ENCODE assay signal across 1 cellular context in the genomic region with DNA sequence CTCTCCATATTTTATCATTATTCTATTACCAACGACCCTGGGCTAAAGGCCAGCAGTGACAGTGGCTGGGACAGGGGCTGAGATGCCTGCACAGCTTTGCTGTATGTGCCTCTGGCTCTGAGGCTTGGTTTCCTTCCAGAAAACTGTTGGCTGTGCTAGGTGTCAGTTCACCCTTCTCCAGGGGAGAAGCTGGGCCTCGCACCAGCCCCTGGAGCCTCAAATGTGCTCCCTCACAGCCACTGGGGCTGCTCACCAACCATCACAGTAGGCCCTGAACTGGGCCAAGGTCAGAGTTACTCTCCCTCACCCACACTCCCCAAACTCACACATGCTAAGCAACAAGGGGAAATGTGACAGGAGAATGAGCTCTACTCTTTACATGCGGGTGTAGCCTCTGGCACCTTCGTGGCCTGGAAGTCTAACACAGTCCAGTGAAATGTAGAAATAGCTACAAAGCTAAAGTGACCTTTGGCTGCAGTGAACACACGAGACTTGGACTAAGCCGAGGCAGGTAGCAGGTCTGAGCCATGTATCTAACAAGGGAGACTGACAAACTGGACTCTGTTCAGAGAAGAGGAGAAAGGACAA.
TF ChIP-seq lines count a peak whose summit lies in the region.

No MANE protein-coding gene starts in this region.

TF ChIP-seq in K562, 482 proteins besides CTCF, POLR2A, EP300 and RAD21:
- TF ChIP-seq NFATC3 (IDR thresholded peaks at IDR 0.05) (no peak), ZC3H8 (IDR thresholded peaks at IDR 0.05) (no peak), KDM2B (CRISPR knock-in tag; IDR thresholded peaks at IDR 0.05) (no peak), E2F4 (CRISPR knock-in tag; IDR thresholded peaks at IDR 0.05; ENCODE audit: low read depth) (no peak)
- TF ChIP-seq, protein P1, sequence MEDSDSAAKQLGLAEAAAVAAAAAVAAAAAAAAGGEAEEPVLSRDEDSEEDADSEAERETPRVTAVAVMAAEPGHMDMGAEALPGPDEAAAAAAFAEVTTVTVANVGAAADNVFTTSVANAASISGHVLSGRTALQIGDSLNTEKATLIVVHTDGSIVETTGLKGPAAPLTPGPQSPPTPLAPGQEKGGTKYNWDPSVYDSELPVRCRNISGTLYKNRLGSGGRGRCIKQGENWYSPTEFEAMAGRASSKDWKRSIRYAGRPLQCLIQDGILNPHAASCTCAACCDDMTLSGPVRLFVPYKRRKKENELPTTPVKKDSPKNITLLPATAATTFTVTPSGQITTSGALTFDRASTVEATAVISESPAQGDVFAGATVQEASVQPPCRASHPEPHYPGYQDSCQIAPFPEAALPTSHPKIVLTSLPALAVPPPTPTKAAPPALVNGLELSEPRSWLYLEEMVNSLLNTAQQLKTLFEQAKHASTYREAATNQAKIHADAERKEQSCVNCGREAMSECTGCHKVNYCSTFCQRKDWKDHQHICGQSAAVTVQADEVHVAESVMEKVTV (CRISPR knock-in tag; IDR thresholded peaks at IDR 0.05) = no peak
- TF ChIP-seq, protein P2, sequence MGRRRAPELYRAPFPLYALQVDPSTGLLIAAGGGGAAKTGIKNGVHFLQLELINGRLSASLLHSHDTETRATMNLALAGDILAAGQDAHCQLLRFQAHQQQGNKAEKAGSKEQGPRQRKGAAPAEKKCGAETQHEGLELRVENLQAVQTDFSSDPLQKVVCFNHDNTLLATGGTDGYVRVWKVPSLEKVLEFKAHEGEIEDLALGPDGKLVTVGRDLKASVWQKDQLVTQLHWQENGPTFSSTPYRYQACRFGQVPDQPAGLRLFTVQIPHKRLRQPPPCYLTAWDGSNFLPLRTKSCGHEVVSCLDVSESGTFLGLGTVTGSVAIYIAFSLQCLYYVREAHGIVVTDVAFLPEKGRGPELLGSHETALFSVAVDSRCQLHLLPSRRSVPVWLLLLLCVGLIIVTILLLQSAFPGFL (CRISPR knock-in tag; IDR thresholded peaks at IDR 0.05) = no peak
- TF ChIP-seq, protein P3, sequence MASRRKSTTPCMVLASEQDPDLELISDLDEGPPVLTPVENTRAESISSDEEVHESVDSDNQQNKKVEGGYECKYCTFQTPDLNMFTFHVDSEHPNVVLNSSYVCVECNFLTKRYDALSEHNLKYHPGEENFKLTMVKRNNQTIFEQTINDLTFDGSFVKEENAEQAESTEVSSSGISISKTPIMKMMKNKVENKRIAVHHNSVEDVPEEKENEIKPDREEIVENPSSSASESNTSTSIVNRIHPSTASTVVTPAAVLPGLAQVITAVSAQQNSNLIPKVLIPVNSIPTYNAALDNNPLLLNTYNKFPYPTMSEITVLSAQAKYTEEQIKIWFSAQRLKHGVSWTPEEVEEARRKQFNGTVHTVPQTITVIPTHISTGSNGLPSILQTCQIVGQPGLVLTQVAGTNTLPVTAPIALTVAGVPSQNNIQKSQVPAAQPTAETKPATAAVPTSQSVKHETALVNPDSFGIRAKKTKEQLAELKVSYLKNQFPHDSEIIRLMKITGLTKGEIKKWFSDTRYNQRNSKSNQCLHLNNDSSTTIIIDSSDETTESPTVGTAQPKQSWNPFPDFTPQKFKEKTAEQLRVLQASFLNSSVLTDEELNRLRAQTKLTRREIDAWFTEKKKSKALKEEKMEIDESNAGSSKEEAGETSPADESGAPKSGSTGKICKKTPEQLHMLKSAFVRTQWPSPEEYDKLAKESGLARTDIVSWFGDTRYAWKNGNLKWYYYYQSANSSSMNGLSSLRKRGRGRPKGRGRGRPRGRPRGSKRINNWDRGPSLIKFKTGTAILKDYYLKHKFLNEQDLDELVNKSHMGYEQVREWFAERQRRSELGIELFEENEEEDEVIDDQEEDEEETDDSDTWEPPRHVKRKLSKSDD (conservative IDR thresholded peaks at IDR 0.05; ENCODE audit: low read length) = no peak
TF ChIP-seq in K562: peak in this region for 0.
